8 cellular contexts compared by ENCODE assay signal in the genomic region with DNA sequence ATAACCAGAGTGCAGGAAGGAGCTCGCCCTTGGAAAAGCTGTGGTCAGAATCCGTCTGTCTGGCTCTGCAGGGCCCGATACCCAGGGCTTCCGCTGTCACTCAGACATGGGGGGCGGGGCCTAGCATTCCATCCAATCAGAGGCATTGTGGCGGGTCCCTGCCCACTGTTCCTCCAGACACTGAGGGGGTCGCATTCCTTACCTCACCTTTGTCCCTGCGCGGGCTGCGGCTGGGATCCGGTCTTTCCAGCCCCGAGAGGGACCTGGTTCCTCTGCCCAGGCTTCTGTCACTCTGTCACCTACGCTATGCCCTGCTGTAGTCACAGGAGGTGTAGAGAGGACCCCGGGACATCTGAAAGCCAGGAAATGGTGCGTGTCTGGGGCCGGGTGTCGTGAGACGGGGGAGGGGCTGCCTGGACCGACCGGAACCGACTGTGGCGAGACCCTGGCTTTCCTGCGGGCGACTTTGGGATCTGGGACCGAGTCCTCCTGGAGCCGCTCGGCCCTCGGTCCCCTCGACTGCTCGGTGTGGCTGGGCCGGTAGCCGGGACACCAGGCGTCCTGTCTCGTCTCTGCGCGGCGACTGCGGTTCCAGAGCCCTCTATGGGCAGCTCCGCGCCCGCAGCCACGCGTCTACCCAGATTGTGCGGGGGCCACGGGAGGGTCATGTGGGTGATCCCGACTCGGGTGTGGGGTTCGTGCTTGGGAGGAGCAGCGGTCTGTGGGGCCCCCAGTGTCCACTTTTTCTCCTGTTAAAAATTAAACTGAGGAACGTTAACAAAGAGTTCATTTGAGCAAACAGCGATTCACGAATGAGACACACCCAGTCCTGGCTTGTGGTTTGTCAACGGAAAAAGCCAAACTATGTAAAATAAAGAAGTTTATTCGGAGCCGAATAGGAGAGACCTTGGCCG. TPM values are rescaled to one million over a fixed set of nuclear protein-coding genes. Genes with fewer than 3 reads are reported as not detected.
DNase-seq lines count a peak whose midpoint lies in the region; TF ChIP-seq lines count a peak whose summit lies in the region.

A gene (plus strand): TSS at position 165 of the 914 bp plus-strand sequence. CDS start 142 bp downstream, at position 307.

- H3K27ac ChIP-seq in ascending aorta (peak within 1 kb of the TSS; percentile 88 to 91), prostate gland (peak within 1 kb of the TSS; percentile 92 to 96)

- H3K4me1 Mint-ChIP-seq in T-helper 1 cell treated with Interleukin-12 subunit alpha and Interleukin-12 subunit beta and Interleukin-4 antibody, amounts not matched to agents 30 μg/mL and 1 μg/mL, for 36 hours (ENCODE audit: low read depth) = peaks cover 10% of the 10 kb centered on the region
- peaks cover 29% of the 10 kb centered on the region for H3K4me1 Mint-ChIP-seq in type B pancreatic cell (ENCODE audit: unreplicated experiment)

- H3K4me1 ChIP-seq in ascending aorta (peaks cover 0 to 7% of the 10 kb centered on the region in 2 donors), prostate gland (replicated peaks) (no peaks in the 10 kb centered on the region)

- peak within 1 kb of the TSS; percentile 54; the same call in 1 of the 2 replicates for H3K4me3 ChIP-seq in GM08714 (ENCODE audit: low read length)
- peak within 1 kb of the TSS; percentile 72 to 80 for H3K4me3 ChIP-seq in ascending aorta
- peak within 1 kb of the TSS; percentile 57 to 75 for H3K4me3 ChIP-seq in prostate gland

- WGBS in prostate gland = under 1% methylated on average over 51 of the region's 56 CpGs

- peak; percentile 53 for TF ChIP-seq POLR2A in prostate gland (IDR thresholded peaks at IDR 0.05)

- H3K9me3 Mint-ChIP-seq in T-helper 1 cell treated with Interleukin-12 subunit alpha and Interleukin-12 subunit beta and Interleukin-4 antibody, amounts not matched to agents 30 μg/mL and 1 μg/mL, for 36 hours = peaks cover 24% of the 10 kb centered on the region
- H3K9me3 Mint-ChIP-seq in type B pancreatic cell = peaks cover 4% of the 10 kb centered on the region

- peak within 1 kb of the TSS; percentile 84 for H3K4me3 Mint-ChIP-seq in T-helper 1 cell treated with Interleukin-12 subunit alpha and Interleukin-12 subunit beta and Interleukin-4 antibody, amounts not matched to agents 30 μg/mL and 1 μg/mL, for 36 hours
- H3K4me3 Mint-ChIP-seq in type B pancreatic cell = peak within 1 kb of the TSS; percentile 95

- peaks cover 3% of the 10 kb centered on the region for H3K36me3 Mint-ChIP-seq in T-helper 1 cell treated with Interleukin-12 subunit alpha and Interleukin-12 subunit beta and Interleukin-4 antibody, amounts not matched to agents 30 μg/mL and 1 μg/mL, for 36 hours (ENCODE audit: low read depth)
- H3K36me3 Mint-ChIP-seq in type B pancreatic cell = peaks cover 33% of the 10 kb centered on the region

- TF ChIP-seq CTCF in ascending aorta (IDR thresholded peaks at IDR 0.05) (peak in 1 of 3 experiments; percentile 40), prostate gland (IDR thresholded peaks at IDR 0.05) (peak in 3 of 4 experiments; percentile 26 to 42 (median 33)), type B pancreatic cell (conservative IDR thresholded peaks at IDR 0.05) (peak; percentile 58)

- intact Hi-C loops in ascending aorta (cut with DNase I) (loop anchor here (2.0 to 5.0 kb wide), 2 partner anchors 37 to 91 kb away; a partner anchor contains a TSS), prostate gland (cut with DNase I) (loop anchor here (2.0 to 10.0 kb wide), 2 partner anchors 101 to 177 kb away; a partner anchor contains a TSS)

- no peaks in the 10 kb centered on the region for H3K27me3 Mint-ChIP-seq in T-helper 1 cell treated with Interleukin-12 subunit alpha and Interleukin-12 subunit beta and Interleukin-4 antibody, amounts not matched to agents 30 μg/mL and 1 μg/mL, for 36 hours (ENCODE audit: low read depth)
- H3K27me3 Mint-ChIP-seq in type B pancreatic cell = no peaks in the 10 kb centered on the region

- no peaks in the 10 kb centered on the region for H3K9me3 ChIP-seq in ascending aorta
- H3K9me3 ChIP-seq in prostate gland = no peaks in the 10 kb centered on the region

- H3K27me3 ChIP-seq in ascending aorta (no peaks in the 10 kb centered on the region), prostate gland (replicated peaks; ENCODE audit: insufficient read depth) (no peaks in the 10 kb centered on the region)

- H3K36me3 ChIP-seq in ascending aorta (no peaks in the 10 kb centered on the region), prostate gland (no peaks in the 10 kb centered on the region)

- peak; percentile 84 to 88 for DNase-seq in Kasumi-1 (lab: John Stamatoyannopoulos, UW)
- peak; percentile 59 to 92 for DNase-seq in ascending aorta (ENCODE audit: low spot score in 2 of 2)
- peak; percentile 85 for DNase-seq in hepatic stellate cell (ENCODE audit: low spot score)
- DNase-seq in prostate gland (ENCODE audit: low spot score) = peak; percentile 91
- DNase-seq in type B pancreatic cell (ENCODE audit: extremely low spot score, unreplicated experiment) = peak; percentile 90
- DNase-seq in NCI-H1436 treated with DMSO at 0.1 percent for 48 hours (lab: John Stamatoyannopoulos, UW) = no peak

- H3K27ac Mint-ChIP-seq in T-helper 1 cell treated with Interleukin-12 subunit alpha and Interleukin-12 subunit beta and Interleukin-4 antibody, amounts not matched to agents 30 μg/mL and 1 μg/mL, for 36 hours = peak within 1 kb of the TSS; percentile 69
- H3K27ac Mint-ChIP-seq in type B pancreatic cell = peak within 1 kb of the TSS; percentile 98

RNA-seq across cellular contexts. Expression of the gene that starts here (rescaled TPM):
- total RNA-seq in ascending aorta (0.85 TPM), prostate gland (10 to 100 TPM; 14.4 to 28.1 TPM), type B pancreatic cell (ENCODE audit: low replicate concordance) (18.6 and 20.1 TPM in 2 replicates)

Comparison
In these comparisons a context has a peak if more than half of its experiments do, and no peak if none do; other contexts are left out.
1. Peak in DNase-seq, H3K4me3 ChIP-seq and H3K27ac ChIP-seq in ascending aorta; RNA of the gene not detected or under 1 TPM.